In the genomic region with DNA sequence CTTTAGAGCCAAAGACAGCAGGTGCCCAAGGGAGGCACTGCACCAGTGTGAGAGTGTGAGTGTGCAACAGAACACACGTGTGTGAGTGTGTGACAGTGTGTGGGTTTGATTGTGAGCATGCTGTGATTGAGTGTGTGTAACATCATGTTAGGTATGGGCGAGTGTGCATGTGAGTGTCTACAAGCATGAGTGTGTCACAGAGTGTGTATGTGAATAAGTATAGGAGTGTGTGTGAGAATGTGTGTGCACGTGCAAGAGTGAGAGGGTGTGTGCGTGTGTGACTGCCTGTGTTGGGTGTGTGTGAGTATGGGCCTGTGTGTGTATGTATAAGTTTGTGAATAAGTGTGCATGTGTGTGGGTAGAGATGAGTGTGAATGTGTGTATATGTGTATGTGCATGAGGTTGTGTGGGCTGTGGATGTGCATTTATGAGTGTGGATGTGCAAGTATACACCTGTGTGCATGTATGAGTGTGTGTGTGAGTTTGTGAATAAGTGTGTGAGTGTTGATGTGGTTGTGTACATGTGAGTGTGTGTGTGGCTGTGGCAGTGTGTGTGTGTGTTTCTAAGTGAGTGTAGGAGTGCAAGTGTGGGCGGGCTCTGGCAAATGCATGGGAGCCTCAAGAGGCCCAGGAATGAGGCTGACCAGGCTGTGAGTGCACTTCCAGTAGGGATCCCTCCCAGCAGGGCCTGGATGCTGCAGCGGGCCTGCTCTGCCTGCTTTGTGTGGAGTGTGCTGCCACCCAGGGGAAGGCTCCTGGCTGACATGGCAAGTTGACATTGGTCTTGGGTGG, we compare ENCODE assay signal across 8 cellular contexts.
DNase-seq lines count a peak whose midpoint lies in the region; ATAC-seq, FAIRE-seq and TF ChIP-seq lines count a peak whose summit lies in the region.

No MANE protein-coding gene starts in this region.

- H3K27ac ChIP-seq in keratinocyte (ENCODE audit: control insufficient read depth, insufficient read depth, low read length) (no peak overlapping the region), subcutaneous abdominal adipose tissue (ENCODE audit: low read depth, low read length) (peak overlapping the region; percentile 63)

- FAIRE-seq in H54 (lab: Jason Lieb, UNC): peak; percentile 86
- peak; percentile 97 for FAIRE-seq in keratinocyte (lab: Jason Lieb, UNC)

- H3K9me3 ChIP-seq in keratinocyte (ENCODE audit: control insufficient read depth, low read depth, low read length) (no peaks in the 10 kb centered on the region), subcutaneous abdominal adipose tissue (ENCODE audit: control insufficient read depth in 5 of 5, low read length in 5 of 5) (no peaks in the 10 kb centered on the region)

- H4K20me1 ChIP-seq in keratinocyte (ENCODE audit: control insufficient read depth, extremely low read depth, insufficient read depth, low read length): no peaks in the 10 kb centered on the region

- no peaks in the 10 kb centered on the region for H3K79me2 ChIP-seq in keratinocyte (ENCODE audit: control insufficient read depth, insufficient read depth, low read length)

- in situ Hi-C loops in T47D (cut with HindIII; ENCODE audit: low pct_unique_long_range_greater_than_20kb, low sequenced_read_pairs): no loop called here

- no peak overlapping the region for H2AFZ ChIP-seq in keratinocyte (ENCODE audit: control insufficient read depth, low read length)

- no peak overlapping the region for H3K9ac ChIP-seq in keratinocyte (ENCODE audit: control insufficient read depth, extremely low read depth, insufficient read depth, low read length)
- no peak overlapping the region for H3K9ac ChIP-seq in subcutaneous abdominal adipose tissue (ENCODE audit: low read length in 5 of 5)

- peak; percentile 95 for DNase-seq in AG08395 (ENCODE audit: low spot score)
- peak; percentile 99 for DNase-seq in H54 (ENCODE audit: insufficient read length, low spot score)
- DNase-seq in NCI-H510A treated with DMSO at 0.1 percent for 48 hours (lab: John Stamatoyannopoulos, UW): peak; percentile 70
- DNase-seq in T47D (ENCODE audit: low read depth in 1 of 2, low spot score in 1 of 2): peak; percentile 84 to 95
- DNase-seq in keratinocyte (ENCODE audit: low read depth, low spot score): no peak

- H3K36me3 ChIP-seq in keratinocyte (ENCODE audit: control insufficient read depth in 2 of 2, extremely low read depth in 1 of 2, insufficient read depth in 2 of 2, low read length in 2 of 2) (no peaks in the 10 kb centered on the region), subcutaneous abdominal adipose tissue (ENCODE audit: control insufficient read depth in 5 of 5, insufficient read depth in 5 of 5, low read length in 5 of 5) (no peaks in the 10 kb centered on the region)

- H3K4me3 ChIP-seq in keratinocyte (ENCODE audit: control insufficient read depth in 2 of 3, extremely low read depth in 1 of 3, insufficient read depth in 2 of 3, low read depth in 1 of 3, low read length in 3 of 3): no peak overlapping the region
- no peak overlapping the region for H3K4me3 ChIP-seq in subcutaneous abdominal adipose tissue (ENCODE audit: low read depth in 1 of 5, low read length in 5 of 5)

- dilution Hi-C loops in keratinocyte (cut with MboI; ENCODE audit: extremely low pct_ligation_motif_present, low sequenced_read_pairs): loop anchor here (10.0 kb wide), 1 partner anchor 314 kb away; no protein-coding TSS in a partner anchor

- peak; percentile 85 to 99 (median 88) for TF ChIP-seq CTCF in keratinocyte (optimal IDR thresholded peaks at IDR 0.05 in 1 of 3, IDR thresholded peaks at IDR 0.05 in 1 of 3, conservative IDR thresholded peaks at IDR 0.05 in 1 of 3; ENCODE audit: extremely low read depth in 1 of 3, insufficient read depth in 2 of 3, low read length in 3 of 3)

- TF ChIP-seq POLR2A in H54 (IDR thresholded peaks at IDR 0.05; ENCODE audit: low read depth, low read length): no peak

- H3K27me3 ChIP-seq in keratinocyte (ENCODE audit: control insufficient read depth, extremely low read depth, insufficient read depth, low read length) (no peaks in the 10 kb centered on the region), subcutaneous abdominal adipose tissue (ENCODE audit: control insufficient read depth in 5 of 5, insufficient read depth in 4 of 5, low read length in 5 of 5) (no peaks in the 10 kb centered on the region)

- H3K4me1 ChIP-seq in keratinocyte (ENCODE audit: control insufficient read depth, extremely low read depth, insufficient read depth, low read length): peaks cover 21% of the 10 kb centered on the region
- H3K4me1 ChIP-seq in subcutaneous abdominal adipose tissue (ENCODE audit: control insufficient read depth in 5 of 5, insufficient read depth in 5 of 5, low read length in 5 of 5): peaks cover 8 to 32% (median 21%) of the 10 kb centered on the region in 5 donors

- ATAC-seq in HG02973 (IDR thresholded peaks at IDR 0.05; ENCODE audit: unreplicated experiment): no peak
- no peak for ATAC-seq in HG02938 (IDR thresholded peaks at IDR 0.05; ENCODE audit: unreplicated experiment)

- H3K9me1 ChIP-seq in keratinocyte (ENCODE audit: control insufficient read depth, extremely low read depth, insufficient read depth, low read length): no peaks in the 10 kb centered on the region

- H3K4me2 ChIP-seq in keratinocyte (ENCODE audit: control insufficient read depth, extremely low read depth, insufficient read depth, low read depth, low read length): no peak overlapping the region
